In genomic region chr12:63968685-63969084, GRCh38 we compare ENCODE assay signal across 25 cellular contexts.
DNase-seq lines count a peak whose midpoint lies in the region; ATAC-seq, FAIRE-seq and TF ChIP-seq lines count a peak whose summit lies in the region.
"Had no signal": no experiment of that assay in that cellular context is flagged by ENCODE, and none has a peak within 500 bp of the region (broad histone marks: within the 10 kb centered on the region; RNA-seq: fewer than 3 reads in every experiment).

No MANE protein-coding gene starts in this region.

- H3K4me3 ChIP-seq in fibroblast of lung (replicated peaks in 1 of 4; ENCODE audit: control extremely low read depth in 1 of 4, insufficient read depth in 1 of 4, low read depth in 3 of 4, low read length in 4 of 4), result no peak overlapping the region
- no peak overlapping the region for H3K4me3 ChIP-seq in neuronal stem cell (ENCODE audit: low read length in 2 of 2)
- H3K4me3 ChIP-seq in HepG2 (replicated peaks in 1 of 3; ENCODE audit: insufficient read depth in 1 of 3, low read depth in 2 of 3, low read length in 3 of 3), result no peak overlapping the region
- H3K4me3 ChIP-seq: A549, SK-N-MC, upper lobe of left lung had no signal

- DNase-seq in Ammon's horn (ENCODE audit: low spot score) (peak; percentile 93), NCI-H446 treated with DMSO at 0.1 percent for 48 hours (lab: John Stamatoyannopoulos, UW) (peak; percentile 84), fibroblast of lung (ENCODE audit: low read depth in 2 of 2) (no peak), neuronal stem cell (ENCODE audit: low spot score) (no peak), glutamatergic neuron (no peak), HCEC 1CT (no peak), HepG2 (ENCODE audit: low spot score) (no peak)
- DNase-seq: activated CD4-positive, alpha-beta T cell treated with anti-CD3 and anti-CD28 coated beads for 48 hours; activated T-cell treated with anti-CD3 and anti-CD28 coated beads, Interleukin-2, amount 50 U/mL, for 24 hours; BE2C; COR-L47; cortex of kidney; DMS79; GOT3; KG1; NCI-H1694 treated with DMSO at 0.1 percent for 48 hours; NCI-H2171 treated with DMSO at 0.1 percent for 48 hours; NCI-H526 treated with DMSO at 0.1 percent for 48 hours; upper lobe of left lung had no signal

- peaks cover 2% of the 10 kb centered on the region for H3K36me3 ChIP-seq in fibroblast of lung (ENCODE audit: control insufficient read depth, insufficient read depth, low read length)
- H3K36me3 ChIP-seq in neuronal stem cell (replicated peaks in 1 of 2; ENCODE audit: control insufficient read depth in 2 of 2, insufficient read depth in 2 of 2, low read length in 2 of 2), result no peaks in the 10 kb centered on the region
- H3K36me3 ChIP-seq in HepG2 (replicated peaks in 1 of 2; ENCODE audit: control insufficient read depth in 1 of 2, insufficient read depth in 2 of 2, low read length in 2 of 2), result no peaks in the 10 kb centered on the region
- H3K36me3 ChIP-seq: BE2C, upper lobe of left lung had no signal

- peaks cover 7% of the 10 kb centered on the region for H3K4me1 Mint-ChIP-seq in glutamatergic neuron (ENCODE audit: low read depth, unreplicated experiment)

- H3K18ac ChIP-seq in neuronal stem cell (ENCODE audit: low read length), result no peak overlapping the region

- intact Hi-C loops in HepG2 (cut with micrococcal nuclease; ENCODE audit: unreplicated experiment), result no loop called here

- H3K4me1 ChIP-seq in fibroblast of lung (ENCODE audit: control insufficient read depth, extremely low read depth, insufficient read depth, low read length), result peaks cover 11% of the 10 kb centered on the region
- H3K4me1 ChIP-seq in neuronal stem cell (ENCODE audit: control insufficient read depth in 2 of 2, insufficient read depth in 1 of 2, low read depth in 1 of 2, low read length in 2 of 2), result peaks cover 1 to 13% of the 10 kb centered on the region in 2 donors
- no peaks in the 10 kb centered on the region for H3K4me1 ChIP-seq in HepG2 (ENCODE audit: insufficient read depth, low read length)

- H2AFZ ChIP-seq in fibroblast of lung (ENCODE audit: low read length) (no peak overlapping the region), neuronal stem cell (ENCODE audit: low read length) (no peak overlapping the region), HepG2 (ENCODE audit: low read length) (no peak overlapping the region)

- no peak overlapping the region for H3K23ac ChIP-seq in neuronal stem cell (ENCODE audit: low read depth, low read length, poor library complexity)

- BruUV-seq in HepG2 (replicated peaks; lab: Mats Ljungman, UMichigan), result no TSS peak

- no peak for ATAC-seq in HepG2
- ATAC-seq in HG02884 (IDR thresholded peaks at IDR 0.05; ENCODE audit: unreplicated experiment), result no peak
- ATAC-seq: left lobe of liver; natural killer cell treated with Interleukin-12 subunit alpha and Interleukin-12 subunit beta and Interleukin-15 and Interleukin-18, amount 100 ng/mL, for 72 hours had no signal

- no peak for FAIRE-seq in HepG2 (lab: Jason Lieb, UNC)
- FAIRE-seq: A549 had no signal

- H4K8ac ChIP-seq in neuronal stem cell (ENCODE audit: low read depth, low read length), result no peak overlapping the region

- H2BK120ac ChIP-seq in neuronal stem cell (ENCODE audit: low read depth, low read length), result no peak overlapping the region

- CTCF ChIA-PET in HepG2 (lab: Yijun Ruan, JAX; ENCODE audit: low intra/inter-chr PET ratio, low total read pairs), result no interaction called here

- TF ChIP-seq CTCF in fibroblast of lung (conservative IDR thresholded peaks at IDR 0.05 in 1 of 2, IDR thresholded peaks at IDR 0.05 in 1 of 2; ENCODE audit: low read depth in 1 of 2, low read length in 2 of 2) (no peak), glutamatergic neuron (IDR thresholded peaks at IDR 0.05; ENCODE audit: partially characterized antibody, unreplicated experiment) (no peak), HepG2 (CRISPR knock-in tag; IDR thresholded peaks at IDR 0.05) (no peak)

- peak overlapping the region; percentile 9 for H3K27ac ChIP-seq in fibroblast of lung (ENCODE audit: insufficient read depth, low read length)
- no peak overlapping the region for H3K27ac ChIP-seq in neuronal stem cell (replicated peaks; ENCODE audit: low read length)
- H3K27ac ChIP-seq in HepG2 (ENCODE audit: extremely low read length, insufficient read depth, low read length), result no peak overlapping the region
- H3K27ac ChIP-seq: A549, SK-N-MC, upper lobe of left lung had no signal

- no CpG with 5 or more reads among the region's 6 CpGs for WGBS in neuronal stem cell (ENCODE audit: extremely low coverage in 2 of 2, insufficient read length in 2 of 2, insufficient replicate concordance in 1 of 2), 2 donors
- 93% methylated on average over 5 of the region's 6 CpGs for WGBS in HepG2 (ENCODE audit: low lambda C conversion rate)

- no peaks in the 10 kb centered on the region for H3K9me3 Mint-ChIP-seq in glutamatergic neuron (ENCODE audit: unreplicated experiment)
- H3K9me3 Mint-ChIP-seq: activated T-cell treated with anti-CD3 and anti-CD28 coated beads, Interleukin-2, amount 50 U/mL, for 24 hours; natural killer cell treated with Interleukin-12 subunit alpha and Interleukin-12 subunit beta and Interleukin-15 and Interleukin-18, amount 100 ng/mL, for 72 hours had no signal

- no peak overlapping the region for H3K4me3 Mint-ChIP-seq in glutamatergic neuron (ENCODE audit: unreplicated experiment)
- H3K4me3 Mint-ChIP-seq: activated T-cell treated with anti-CD3 and anti-CD28 coated beads, Interleukin-2, amount 50 U/mL, for 24 hours; natural killer cell treated with Interleukin-12 subunit alpha and Interleukin-12 subunit beta and Interleukin-15 and Interleukin-18, amount 100 ng/mL, for 72 hours had no signal

- no peaks in the 10 kb centered on the region for H3K27me3 ChIP-seq in fibroblast of lung (ENCODE audit: control insufficient read depth, insufficient read depth, low read length)
- H3K27me3 ChIP-seq in neuronal stem cell (ENCODE audit: control insufficient read depth in 3 of 3, insufficient read depth in 3 of 3, low read depth in 1 of 3, low read length in 3 of 3), result no peaks in the 10 kb centered on the region
- no peaks in the 10 kb centered on the region for H3K27me3 ChIP-seq in HepG2 (ENCODE audit: control insufficient read depth in 1 of 2, insufficient read depth in 2 of 2, low read length in 2 of 2)
- H3K27me3 ChIP-seq: BE2C, upper lobe of left lung had no signal

- H3K14ac ChIP-seq in neuronal stem cell (ENCODE audit: low read length), result no peak overlapping the region

- no peaks in the 10 kb centered on the region for H3K79me1 ChIP-seq in neuronal stem cell (ENCODE audit: low read depth, low read length)

- no peak for TF ChIP-seq RAD21 in HepG2 (CRISPR knock-in tag; IDR thresholded peaks at IDR 0.05)

- H2BK15ac ChIP-seq in neuronal stem cell (ENCODE audit: low read length), result no peak overlapping the region

- no peak overlapping the region for H2BK12ac ChIP-seq in neuronal stem cell (ENCODE audit: low read length)

- H3K79me2 ChIP-seq in fibroblast of lung (ENCODE audit: control insufficient read depth, insufficient read depth, low read length) (peaks cover 65% of the 10 kb centered on the region), HepG2 (ENCODE audit: insufficient read depth, low read length) (no peaks in the 10 kb centered on the region)

- TF ChIP-seq POLR2A in HepG2 (IDR thresholded peaks at IDR 0.05; ENCODE audit: insufficient read depth in 1 of 2, low read depth in 2 of 2, low read length in 2 of 2), result no peak

- H2AK5ac ChIP-seq in neuronal stem cell (ENCODE audit: low read depth, low read length), result no peak overlapping the region

- TF ChIP-seq EP300 in HepG2 (IDR thresholded peaks at IDR 0.05; ENCODE audit: low read depth in 2 of 2, low read length in 2 of 2) (no peak), HepG2 (CRISPR knock-in tag; IDR thresholded peaks at IDR 0.05; ENCODE audit: borderline replicate concordance) (no peak)

- no peak overlapping the region for H2BK5ac ChIP-seq in neuronal stem cell (ENCODE audit: low read length)

- H4K20me1 ChIP-seq in fibroblast of lung (ENCODE audit: control insufficient read depth, extremely low read depth, insufficient read depth, low read length) (no peaks in the 10 kb centered on the region), HepG2 (ENCODE audit: insufficient read depth, low read length) (no peaks in the 10 kb centered on the region)

- peaks cover 2% of the 10 kb centered on the region for H3K27me3 Mint-ChIP-seq in glutamatergic neuron (ENCODE audit: unreplicated experiment)
- H3K27me3 Mint-ChIP-seq: progenitor cell of endocrine pancreas had no signal

- H3K27ac Mint-ChIP-seq in glutamatergic neuron (ENCODE audit: unreplicated experiment), result no peak overlapping the region
- H3K27ac Mint-ChIP-seq: activated T-cell treated with anti-CD3 and anti-CD28 coated beads, Interleukin-2, amount 50 U/mL, for 24 hours; natural killer cell treated with Interleukin-12 subunit alpha and Interleukin-12 subunit beta and Interleukin-15 and Interleukin-18, amount 100 ng/mL, for 72 hours; progenitor cell of endocrine pancreas had no signal

- in situ Hi-C loops in HepG2 (cut with HindIII; ENCODE audit: extremely low pct_ligation_motif_present, low pct_unique_long_range_greater_than_20kb), result no loop called here

- H3K4ac ChIP-seq in neuronal stem cell (ENCODE audit: low read length), result no peak overlapping the region

- POLR2A ChIA-PET in HepG2 (lab: Yijun Ruan, JAX), result no interaction called here

- H3K4me2 ChIP-seq in fibroblast of lung (ENCODE audit: extremely low read depth, insufficient read depth, low read length) (no peak overlapping the region), neuronal stem cell (ENCODE audit: insufficient read depth, low read length, poor library complexity, severe bottlenecking) (no peak overlapping the region), HepG2 (ENCODE audit: low read depth, low read length) (no peak overlapping the region)
- H3K4me2 ChIP-seq: A549 had no signal

- no peaks in the 10 kb centered on the region for H3K36me3 Mint-ChIP-seq in glutamatergic neuron (ENCODE audit: unreplicated experiment)
- H3K36me3 Mint-ChIP-seq: natural killer cell treated with Interleukin-12 subunit alpha and Interleukin-12 subunit beta and Interleukin-15 and Interleukin-18, amount 100 ng/mL, for 72 hours had no signal

- H3K9me3 ChIP-seq in fibroblast of lung (ENCODE audit: control insufficient read depth, insufficient read depth, low read depth, low read length), result no peaks in the 10 kb centered on the region
- no peaks in the 10 kb centered on the region for H3K9me3 ChIP-seq in neuronal stem cell (replicated peaks in 1 of 2; ENCODE audit: control insufficient read depth in 2 of 2, insufficient read depth in 1 of 2, low read depth in 1 of 2, low read length in 2 of 2)
- no peaks in the 10 kb centered on the region for H3K9me3 ChIP-seq in HepG2 (ENCODE audit: low read length)
- H3K9me3 ChIP-seq: A549, BE2C, upper lobe of left lung had no signal

- no peak overlapping the region for H4K91ac ChIP-seq in neuronal stem cell (ENCODE audit: low read depth, low read length, poor library complexity)

- H3K9ac ChIP-seq in fibroblast of lung (ENCODE audit: insufficient read depth, low read length), result no peak overlapping the region
- H3K9ac ChIP-seq in neuronal stem cell (ENCODE audit: low read depth, low read length, poor library complexity), result peak overlapping the region; percentile 31
- no peak overlapping the region for H3K9ac ChIP-seq in HepG2 (ENCODE audit: insufficient read depth, low read depth, low read length)

Comparison
In these comparisons a context has a peak if more than half of its experiments do, and no peak if none do; other contexts are left out.
1. DNase-seq: peak in Ammon's horn (single experiment) and NCI-H446 treated with DMSO at 0.1 percent for 48 hours (single experiment); none in fibroblast of lung (0 of 2), neuronal stem cell (single experiment), glutamatergic neuron (single experiment), HCEC 1CT (single experiment) and HepG2 (single experiment).